In genomic region chr16:31401436-31401835, GRCh38 we compare ENCODE assay signal across 14 cellular contexts. TPM values are rescaled to one million over a fixed set of nuclear protein-coding genes. Genes with fewer than 3 reads are reported as not detected.
DNase-seq lines count a peak whose midpoint lies in the region; ATAC-seq and TF ChIP-seq lines count a peak whose summit lies in the region.
"Had no signal": no experiment of that assay in that cellular context is flagged by ENCODE, and none has a peak within 500 bp of the region (broad histone marks: within the 10 kb centered on the region; RNA-seq: fewer than 3 reads in every experiment).

No MANE protein-coding gene starts in this region.

- H3K79me2 ChIP-seq in Loucy (ENCODE audit: insufficient read depth, low read length): peaks cover 36% of the 10 kb centered on the region; the same call in 1 of the 2 replicates

- H3K36me3 ChIP-seq in Loucy (ENCODE audit: insufficient read depth, low read length): no peaks in the 10 kb centered on the region
- H3K36me3 ChIP-seq: BE2C had no signal

- no peak for DNase-seq in activated naive CD8-positive, alpha-beta T cell treated with anti-CD3 and anti-CD28 coated beads, Interleukin-2, amount 10 ng/mL, durations not matched to agents 7 days and 5 days
- DNase-seq in activated naive CD8-positive, alpha-beta T cell treated with anti-CD3 and anti-CD28 coated beads, Interleukin-2, amount 50 U/mL, for 24 hours: no peak
- no peak for DNase-seq in HFFc6
- DNase-seq: BE2C; Caco-2; CD8-positive, alpha-beta memory T cell; GM23248; H7 had no signal

- no peaks in the 10 kb centered on the region for H3K27me3 ChIP-seq in Loucy (ENCODE audit: insufficient read depth, low read length, poor library complexity, severe bottlenecking)
- H3K27me3 ChIP-seq: BE2C had no signal

- H3K4me1 ChIP-seq in Loucy (ENCODE audit: insufficient read depth, low read length, poor library complexity, severe bottlenecking): peaks cover 72% of the 10 kb centered on the region
- H3K4me1 ChIP-seq: BE2C, Caco-2 had no signal

- H3K9me2 ChIP-seq in Loucy (replicated peaks; ENCODE audit: low read depth, low read length): no peaks in the 10 kb centered on the region

- POLR2A ChIA-PET in activated naive CD8-positive, alpha-beta T cell treated with anti-CD3 and anti-CD28 coated beads, Interleukin-2, amount 10 ng/mL, durations not matched to agents 7 days and 5 days (lab: Charles Lee): interaction anchor here (0.6 to 2.0 kb wide), 2 partner anchors 19 to 57 kb away, joined by 3 to 5 read pairs; no protein-coding TSS in a partner anchor

- peaks cover 19% of the 10 kb centered on the region for H3K36me3 Mint-ChIP-seq in activated naive CD8-positive, alpha-beta T cell treated with anti-CD3 and anti-CD28 coated beads, Interleukin-2, amount 10 ng/mL, durations not matched to agents 7 days and 5 days
- H3K36me3 Mint-ChIP-seq in activated naive CD8-positive, alpha-beta T cell treated with anti-CD3 and anti-CD28 coated beads, Interleukin-2, amount 50 U/mL, for 24 hours (ENCODE audit: low read depth): peaks cover 2% of the 10 kb centered on the region
- peaks cover 17% of the 10 kb centered on the region for H3K36me3 Mint-ChIP-seq in HFFc6 (ENCODE audit: low read depth)
- H3K36me3 Mint-ChIP-seq: CD8-positive, alpha-beta memory T cell had no signal

- no peak overlapping the region for H2AFZ ChIP-seq in Loucy (ENCODE audit: low read length)
- H2AFZ ChIP-seq: GM23248 had no signal

- H3K9ac ChIP-seq in Loucy (ENCODE audit: low read depth, low read length, poor library complexity, severe bottlenecking): peak overlapping the region; percentile 64
- H3K9ac ChIP-seq: GM23248 had no signal

- TF ChIP-seq CTCF in Loucy (conservative IDR thresholded peaks at IDR 0.05; ENCODE audit: low read length): no peak
- no peak for TF ChIP-seq CTCF in HFFc6 (IDR thresholded peaks at IDR 0.05)

- no peak for ATAC-seq in activated naive CD8-positive, alpha-beta T cell treated with anti-CD3 and anti-CD28 coated beads, Interleukin-2, amount 10 ng/mL, durations not matched to agents 7 days and 5 days (ENCODE audit: low read depth)
- ATAC-seq in activated naive CD8-positive, alpha-beta T cell treated with anti-CD3 and anti-CD28 coated beads, Interleukin-2, amount 50 U/mL, for 24 hours: no peak
- no peak for ATAC-seq in HG03442 (IDR thresholded peaks at IDR 0.05; ENCODE audit: unreplicated experiment)
- ATAC-seq: A549, GM12878 had no signal

- peak overlapping the region; percentile 58 for H3K4me3 ChIP-seq in Loucy (ENCODE audit: low read length, poor library complexity, severe bottlenecking)
- H3K4me3 ChIP-seq: A549, GM12878, GM23248 had no signal

- H3K27ac Mint-ChIP-seq in activated naive CD8-positive, alpha-beta T cell treated with anti-CD3 and anti-CD28 coated beads, Interleukin-2, amount 10 ng/mL, durations not matched to agents 7 days and 5 days: peak overlapping the region; percentile 48
- no peak overlapping the region for H3K27ac Mint-ChIP-seq in activated naive CD8-positive, alpha-beta T cell treated with anti-CD3 and anti-CD28 coated beads, Interleukin-2, amount 50 U/mL, for 24 hours
- no peak overlapping the region for H3K27ac Mint-ChIP-seq in HFFc6

- peak overlapping the region; percentile 75 for H3K4me2 ChIP-seq in Loucy (ENCODE audit: low read depth, low read length, poor library complexity, severe bottlenecking)
- H3K4me2 ChIP-seq: A549 had no signal

- peaks cover 34% of the 10 kb centered on the region for H3K4me1 Mint-ChIP-seq in activated naive CD8-positive, alpha-beta T cell treated with anti-CD3 and anti-CD28 coated beads, Interleukin-2, amount 10 ng/mL, durations not matched to agents 7 days and 5 days
- peaks cover 25% of the 10 kb centered on the region for H3K4me1 Mint-ChIP-seq in activated naive CD8-positive, alpha-beta T cell treated with anti-CD3 and anti-CD28 coated beads, Interleukin-2, amount 50 U/mL, for 24 hours
- peaks cover 23% of the 10 kb centered on the region for H3K4me1 Mint-ChIP-seq in HFFc6 (ENCODE audit: low read depth)

- H3K4me3 Mint-ChIP-seq in activated naive CD8-positive, alpha-beta T cell treated with anti-CD3 and anti-CD28 coated beads, Interleukin-2, amount 10 ng/mL, durations not matched to agents 7 days and 5 days: no peak overlapping the region
- H3K4me3 Mint-ChIP-seq in activated naive CD8-positive, alpha-beta T cell treated with anti-CD3 and anti-CD28 coated beads, Interleukin-2, amount 50 U/mL, for 24 hours: no peak overlapping the region
- H3K4me3 Mint-ChIP-seq in HFFc6: no peak overlapping the region

- peaks cover 11% of the 10 kb centered on the region for H3K9me3 Mint-ChIP-seq in activated naive CD8-positive, alpha-beta T cell treated with anti-CD3 and anti-CD28 coated beads, Interleukin-2, amount 10 ng/mL, durations not matched to agents 7 days and 5 days
- H3K9me3 Mint-ChIP-seq in activated naive CD8-positive, alpha-beta T cell treated with anti-CD3 and anti-CD28 coated beads, Interleukin-2, amount 50 U/mL, for 24 hours: peaks cover 10% of the 10 kb centered on the region
- H3K9me3 Mint-ChIP-seq in HFFc6: peaks cover 11% of the 10 kb centered on the region

- H3F3A ChIP-seq in Loucy (ENCODE audit: low read depth): peaks cover 11% of the 10 kb centered on the region

- H4K20me1 ChIP-seq in Loucy (ENCODE audit: insufficient read depth, low read length, poor library complexity, severe bottlenecking): no peaks in the 10 kb centered on the region

- H3K27me3 Mint-ChIP-seq in activated naive CD8-positive, alpha-beta T cell treated with anti-CD3 and anti-CD28 coated beads, Interleukin-2, amount 10 ng/mL, durations not matched to agents 7 days and 5 days: no peaks in the 10 kb centered on the region
- H3K27me3 Mint-ChIP-seq in activated naive CD8-positive, alpha-beta T cell treated with anti-CD3 and anti-CD28 coated beads, Interleukin-2, amount 50 U/mL, for 24 hours: no peaks in the 10 kb centered on the region
- peaks cover 13% of the 10 kb centered on the region for H3K27me3 Mint-ChIP-seq in HFFc6 (ENCODE audit: insufficient read depth)

- H3K9me3 ChIP-seq in Loucy (ENCODE audit: insufficient read depth, low read depth, low read length): no peaks in the 10 kb centered on the region
- H3K9me3 ChIP-seq: BE2C, Caco-2 had no signal

RNA-seq across cellular contexts. Expression of gene ITGAD, which starts 8.3 kb away (rescaled TPM):
- total RNA-seq in activated naive CD8-positive, alpha-beta T cell treated with anti-CD3 and anti-CD28 coated beads, Interleukin-2, amount 10 ng/mL, durations not matched to agents 7 days and 5 days: under 1 TPM; 0.09 to 0.28 TPM
- total RNA-seq in HFFc6 (2021; fragmentation: NEBNext Ultra II Directional; extraction: Animal tissue kit (Norgen Biotek cat#: 25700)): not detected
- total RNA-seq: Caco-2; CD8-positive, alpha-beta memory T cell; GM23248; H7; HT-29 had no signal

RNA-seq across cellular contexts. Expression of gene COX6A2, which starts 26.7 kb away (rescaled TPM):
- total RNA-seq in activated naive CD8-positive, alpha-beta T cell treated with anti-CD3 and anti-CD28 coated beads, Interleukin-2, amount 10 ng/mL, durations not matched to agents 7 days and 5 days: not detected
- total RNA-seq in HFFc6 (2021; fragmentation: NEBNext Ultra II Directional; extraction: Animal tissue kit (Norgen Biotek cat#: 25700)): not detected
- total RNA-seq: Caco-2; CD8-positive, alpha-beta memory T cell; Daoy; GM12878; GM23248; H7; HT-29 had no signal

RNA-seq across cellular contexts. Expression of gene ZNF843, which starts 41.2 kb away (rescaled TPM):
- total RNA-seq in activated naive CD8-positive, alpha-beta T cell treated with anti-CD3 and anti-CD28 coated beads, Interleukin-2, amount 10 ng/mL, durations not matched to agents 7 days and 5 days: under 1 TPM; 0.20 to 0.30 TPM
- under 1 TPM; 0.14 to 0.47 (median 0.23) TPM for total RNA-seq in HFFc6 (2021; fragmentation: NEBNext Ultra II Directional; extraction: Animal tissue kit (Norgen Biotek cat#: 25700))
- total RNA-seq: Daoy, HT-29 had no signal

RNA-seq across cellular contexts. Expression of gene ITGAX, which starts 46.5 kb away (rescaled TPM):
- 10 to 100 TPM; 26.4 to 26.7 TPM for total RNA-seq in activated naive CD8-positive, alpha-beta T cell treated with anti-CD3 and anti-CD28 coated beads, Interleukin-2, amount 10 ng/mL, durations not matched to agents 7 days and 5 days
- not detected for total RNA-seq in HFFc6 (2021; fragmentation: NEBNext Ultra II Directional; extraction: Animal tissue kit (Norgen Biotek cat#: 25700))
- total RNA-seq: Caco-2, GM23248 had no signal

RNA-seq across cellular contexts. Expression of gene ARMC5, which starts 57.9 kb away (rescaled TPM):
- 10 to 100 TPM; 12.9 to 13.6 TPM for total RNA-seq in activated naive CD8-positive, alpha-beta T cell treated with anti-CD3 and anti-CD28 coated beads, Interleukin-2, amount 10 ng/mL, durations not matched to agents 7 days and 5 days
- total RNA-seq in HFFc6 (2021; fragmentation: NEBNext Ultra II Directional; extraction: Animal tissue kit (Norgen Biotek cat#: 25700)): 10 to 100 TPM in 2 of 6 experiments, 1 to 10 TPM in 4; 7.6 to 11.8 (median 9.3) TPM
